12 cellular contexts compared by ENCODE assay signal in genomic region chr2:33158482-33159003, GRCh38.
DNase-seq lines count a peak whose midpoint lies in the region; ATAC-seq and TF ChIP-seq lines count a peak whose summit lies in the region.
"Had no signal": no experiment of that assay in that cellular context is flagged by ENCODE, and none has a peak within 500 bp of the region (broad histone marks: within the 10 kb centered on the region; RNA-seq: fewer than 3 reads in every experiment).

No MANE protein-coding gene starts in this region.

- no peaks in the 10 kb centered on the region for H4K20me1 ChIP-seq in hepatocyte (ENCODE audit: insufficient read depth, poor library complexity, severe bottlenecking)

- H3K9me3 ChIP-seq in hepatocyte (ENCODE audit: low read depth): no peaks in the 10 kb centered on the region
- no peaks in the 10 kb centered on the region for H3K9me3 ChIP-seq in tibial artery
- no peaks in the 10 kb centered on the region for H3K9me3 ChIP-seq in spleen
- H3K9me3 ChIP-seq: ovary had no signal

- no peaks in the 10 kb centered on the region for H3K9me3 Mint-ChIP-seq in activated naive CD8-positive, alpha-beta T cell treated with anti-CD3 and anti-CD28 coated beads, Interleukin-2, amount 50 U/mL, for 24 hours
- no peaks in the 10 kb centered on the region for H3K9me3 Mint-ChIP-seq in activated naive CD8-positive, alpha-beta T cell treated with anti-CD3 and anti-CD28 coated beads for 36 hours
- H3K9me3 Mint-ChIP-seq: activated B cell treated with CpG ODN at 0.5 μM for 24 hours had no signal

- H3K36me3 ChIP-seq in hepatocyte (replicated peaks; ENCODE audit: insufficient read depth, low read depth) (no peaks in the 10 kb centered on the region), tibial artery (no peaks in the 10 kb centered on the region), spleen (no peaks in the 10 kb centered on the region)
- H3K36me3 ChIP-seq: ovary had no signal

- no peak overlapping the region for H3K4me3 ChIP-seq in astrocyte of the cerebellum (ENCODE audit: low read depth, low read length)
- no peak overlapping the region for H3K4me3 ChIP-seq in hepatocyte
- H3K4me3 ChIP-seq in tibial artery: no peak overlapping the region
- H3K4me3 ChIP-seq in spleen: no peak overlapping the region
- H3K4me3 ChIP-seq: K562, ovary had no signal

- no peaks in the 10 kb centered on the region for H3K27me3 ChIP-seq in hepatocyte
- H3K27me3 ChIP-seq in tibial artery: no peaks in the 10 kb centered on the region
- H3K27me3 ChIP-seq in spleen (replicated peaks in 1 of 7): no peaks in the 10 kb centered on the region
- H3K27me3 ChIP-seq: ovary had no signal

- H3K4me3 Mint-ChIP-seq in activated naive CD8-positive, alpha-beta T cell treated with anti-CD3 and anti-CD28 coated beads, Interleukin-2, amount 50 U/mL, for 24 hours: peak overlapping the region; percentile 9
- no peak overlapping the region for H3K4me3 Mint-ChIP-seq in activated naive CD8-positive, alpha-beta T cell treated with anti-CD3 and anti-CD28 coated beads for 36 hours
- H3K4me3 Mint-ChIP-seq: activated B cell treated with CpG ODN at 0.5 μM for 24 hours had no signal

- no peak overlapping the region for H3K4me2 ChIP-seq in hepatocyte

- H3K36me3 Mint-ChIP-seq in activated naive CD8-positive, alpha-beta T cell treated with anti-CD3 and anti-CD28 coated beads, Interleukin-2, amount 50 U/mL, for 24 hours (ENCODE audit: low read depth): no peaks in the 10 kb centered on the region
- no peaks in the 10 kb centered on the region for H3K36me3 Mint-ChIP-seq in activated naive CD8-positive, alpha-beta T cell treated with anti-CD3 and anti-CD28 coated beads for 36 hours

- peaks cover 18% of the 10 kb centered on the region for H3K4me1 Mint-ChIP-seq in activated naive CD8-positive, alpha-beta T cell treated with anti-CD3 and anti-CD28 coated beads, Interleukin-2, amount 50 U/mL, for 24 hours
- H3K4me1 Mint-ChIP-seq in activated naive CD8-positive, alpha-beta T cell treated with anti-CD3 and anti-CD28 coated beads for 36 hours: no peaks in the 10 kb centered on the region
- H3K4me1 Mint-ChIP-seq: activated B cell treated with CpG ODN at 0.5 μM for 24 hours had no signal

- no peak overlapping the region for H2AFZ ChIP-seq in hepatocyte

- no peaks in the 10 kb centered on the region for H3K9me2 ChIP-seq in hepatocyte (replicated peaks; ENCODE audit: insufficient read depth)

- in situ Hi-C loops in astrocyte of the cerebellum (cut with HindIII; ENCODE audit: low sequenced_read_pairs): no loop called here

- intact Hi-C loops in tibial artery (cut with DNase I; ENCODE audit: low total_unique reads): no loop called here
- intact Hi-C loops in spleen (cut with DNase I; ENCODE audit: low total_unique reads): no loop called here

- peak; percentile 81 for ATAC-seq in activated naive CD8-positive, alpha-beta T cell treated with anti-CD3 and anti-CD28 coated beads, Interleukin-2, amount 50 U/mL, for 24 hours
- ATAC-seq in HG02840 (IDR thresholded peaks at IDR 0.05; ENCODE audit: low FRiP score, unreplicated experiment): no peak
- ATAC-seq: K562 had no signal

- H3K79me2 ChIP-seq in hepatocyte: peaks cover 7% of the 10 kb centered on the region

- H3K4me1 ChIP-seq in hepatocyte (ENCODE audit: insufficient read depth): no peaks in the 10 kb centered on the region
- H3K4me1 ChIP-seq in tibial artery: peaks cover 0 to 94% (median 41%) of the 10 kb centered on the region in 4 donors
- no peaks in the 10 kb centered on the region for H3K4me1 ChIP-seq in spleen

- no peak for TF ChIP-seq CTCF in astrocyte of the cerebellum (IDR thresholded peaks at IDR 0.05; ENCODE audit: low read depth, low read length, missing control alignments)
- TF ChIP-seq CTCF in hepatocyte (IDR thresholded peaks at IDR 0.05; ENCODE audit: poor library complexity): no peak
- TF ChIP-seq CTCF in tibial artery (IDR thresholded peaks at IDR 0.05): no peak
- no peak for TF ChIP-seq CTCF in spleen (IDR thresholded peaks at IDR 0.05 in 8 of 11, conservative IDR thresholded peaks at IDR 0.05 in 3 of 11)

- peak overlapping the region; percentile 94 for H3K27ac Mint-ChIP-seq in activated naive CD8-positive, alpha-beta T cell treated with anti-CD3 and anti-CD28 coated beads, Interleukin-2, amount 50 U/mL, for 24 hours
- H3K27ac Mint-ChIP-seq in activated naive CD8-positive, alpha-beta T cell treated with anti-CD3 and anti-CD28 coated beads for 36 hours: no peak overlapping the region
- H3K27ac Mint-ChIP-seq: activated B cell treated with CpG ODN at 0.5 μM for 24 hours had no signal

- no peaks in the 10 kb centered on the region for H3K27me3 Mint-ChIP-seq in activated naive CD8-positive, alpha-beta T cell treated with anti-CD3 and anti-CD28 coated beads, Interleukin-2, amount 50 U/mL, for 24 hours
- no peaks in the 10 kb centered on the region for H3K27me3 Mint-ChIP-seq in activated naive CD8-positive, alpha-beta T cell treated with anti-CD3 and anti-CD28 coated beads for 36 hours
- H3K27me3 Mint-ChIP-seq: activated B cell treated with CpG ODN at 0.5 μM for 24 hours had no signal

- WGBS in hepatocyte (ENCODE audit: low lambda C conversion rate, missing lambda C conversion rate): 74% methylated on average over 3 of the region's 3 CpGs
- WGBS in spleen, 5 donors: 87 to 95% (median 91%) methylated on average over 3 of the region's 3 CpGs

- no peak for DNase-seq in activated naive CD8-positive, alpha-beta T cell treated with anti-CD3 and anti-CD28 coated beads, Interleukin-2, amount 50 U/mL, for 24 hours
- no peak for DNase-seq in activated naive CD8-positive, alpha-beta T cell treated with anti-CD3 and anti-CD28 coated beads for 36 hours
- peak; percentile 85 for DNase-seq in astrocyte of the cerebellum (ENCODE audit: low read depth)
- DNase-seq in hepatocyte (ENCODE audit: low spot score): no peak
- DNase-seq in tibial artery: no peak
- no peak for DNase-seq in mesenteric fat pad (ENCODE audit: low spot score)
- DNase-seq in spleen: no peak
- DNase-seq: activated B cell treated with CpG ODN at 0.5 μM for 24 hours, ovary, RPMI8226 had no signal

- TF ChIP-seq POLR2A in spleen (IDR thresholded peaks at IDR 0.05): no peak

- H3K27ac ChIP-seq in hepatocyte (peak overlapping the region; percentile 52), tibial artery (peak overlapping the region; percentile 69 to 86), spleen (no peak overlapping the region)
- H3K27ac ChIP-seq: ovary had no signal

Comparison
In these comparisons a context has a peak if more than half of its experiments do, and no peak if none do; other contexts are left out.
1. H3K27ac ChIP-seq: peak in hepatocyte (single experiment) and tibial artery (2 of 2); none in spleen (0 of 8).